In genomic region chr2:102367331-102367971, GRCh38 we compare ENCODE assay signal across 12 cellular contexts. TPM values are rescaled to one million over a fixed set of nuclear protein-coding genes. Genes with fewer than 3 reads are reported as not detected.
DNase-seq lines count a peak whose midpoint lies in the region; ATAC-seq and TF ChIP-seq lines count a peak whose summit lies in the region.
"Had no signal": no experiment of that assay in that cellular context is flagged by ENCODE, and none has a peak within 500 bp of the region (broad histone marks: within the 10 kb centered on the region; RNA-seq: fewer than 3 reads in every experiment).

No MANE protein-coding gene starts in this region.

- H3K4me3 Mint-ChIP-seq in activated T-cell treated with anti-CD3 and anti-CD28 coated beads, Interleukin-2, amount 50 U/mL, for 24 hours: peak overlapping the region; percentile 62
- H3K4me3 Mint-ChIP-seq in activated CD4-positive, alpha-beta T cell treated with anti-CD3 and anti-CD28 coated beads, Interleukin-2, amount 10 ng/mL, durations not matched to agents 7 days and 5 days: peak overlapping the region; percentile 59
- H3K4me3 Mint-ChIP-seq in stimulated activated naive CD8-positive, alpha-beta T cell treated with anti-CD3 and anti-CD28 coated beads, Interleukin-15, amount 100 ng/mL, for 72 hours: peak overlapping the region; percentile 56 to 78
- H3K4me3 Mint-ChIP-seq: brain had no signal

- no peak overlapping the region for H3K4me3 ChIP-seq in WERI-Rb-1 (ENCODE audit: low read depth, low read length)
- H3K4me3 ChIP-seq: heart left ventricle, MG63 had no signal

- no peak overlapping the region for H3K27ac ChIP-seq in WERI-Rb-1

- peak; percentile 50 for ATAC-seq in HG02870 (IDR thresholded peaks at IDR 0.05; ENCODE audit: unreplicated experiment)
- ATAC-seq in stimulated activated naive CD8-positive, alpha-beta T cell treated with anti-CD3 and anti-CD28 coated beads, Interleukin-15, amount 100 ng/mL, for 72 hours: peak; percentile 92
- ATAC-seq: heart left ventricle had no signal

- no peaks in the 10 kb centered on the region for H3K36me3 ChIP-seq in WERI-Rb-1
- H3K36me3 ChIP-seq: MG63 had no signal

- H3K27me3 ChIP-seq in WERI-Rb-1 (ENCODE audit: insufficient read depth, low read depth, severe bottlenecking): peaks cover 16% of the 10 kb centered on the region
- H3K27me3 ChIP-seq: heart left ventricle, MG63 had no signal

- H3K27me3 Mint-ChIP-seq in activated T-cell treated with anti-CD3 and anti-CD28 coated beads, Interleukin-2, amount 50 U/mL, for 24 hours: no peaks in the 10 kb centered on the region
- H3K27me3 Mint-ChIP-seq in activated CD4-positive, alpha-beta T cell treated with anti-CD3 and anti-CD28 coated beads, Interleukin-2, amount 10 ng/mL, durations not matched to agents 7 days and 5 days: no peaks in the 10 kb centered on the region
- H3K27me3 Mint-ChIP-seq in stimulated activated naive CD8-positive, alpha-beta T cell treated with anti-CD3 and anti-CD28 coated beads, Interleukin-15, amount 100 ng/mL, for 72 hours: no peaks in the 10 kb centered on the region

- peak overlapping the region; percentile 97 for H3K27ac Mint-ChIP-seq in activated T-cell treated with anti-CD3 and anti-CD28 coated beads, Interleukin-2, amount 50 U/mL, for 24 hours
- H3K27ac Mint-ChIP-seq in activated CD4-positive, alpha-beta T cell treated with anti-CD3 and anti-CD28 coated beads, Interleukin-2, amount 10 ng/mL, durations not matched to agents 7 days and 5 days: peak overlapping the region; percentile 82
- H3K27ac Mint-ChIP-seq in stimulated activated naive CD8-positive, alpha-beta T cell treated with anti-CD3 and anti-CD28 coated beads, Interleukin-15, amount 100 ng/mL, for 72 hours: peak overlapping the region; percentile 92 to 98
- H3K27ac Mint-ChIP-seq: brain had no signal

- DNase-seq in activated T-cell treated with anti-CD3 and anti-CD28 coated beads, Interleukin-2, amount 50 U/mL, for 24 hours: no peak
- no peak for DNase-seq in activated T-cell treated with anti-CD3 and anti-CD28 coated beads, Interleukin-2, amount 50 U/mL, for 48 hours
- peak; percentile 29 for DNase-seq in activated CD4-positive, alpha-beta T cell treated with anti-CD3 and anti-CD28 coated beads, Interleukin-2, amount 10 ng/mL, durations not matched to agents 7 days and 5 days
- DNase-seq in stimulated activated naive CD8-positive, alpha-beta T cell treated with anti-CD3 and anti-CD28 coated beads, Interleukin-15, amount 100 ng/mL, for 72 hours: peak; percentile 24 to 62
- DNase-seq in iPS-NIHi11 (ENCODE audit: low spot score) (no peak), GM19240 (ENCODE audit: insufficient read length, low spot score) (no peak), WERI-Rb-1 (no peak)
- DNase-seq: ACHN, heart left ventricle, MG63 had no signal

- peaks cover 85% of the 10 kb centered on the region for H3K4me1 Mint-ChIP-seq in activated T-cell treated with anti-CD3 and anti-CD28 coated beads, Interleukin-2, amount 50 U/mL, for 24 hours (ENCODE audit: low read depth)
- H3K4me1 Mint-ChIP-seq in activated CD4-positive, alpha-beta T cell treated with anti-CD3 and anti-CD28 coated beads, Interleukin-2, amount 10 ng/mL, durations not matched to agents 7 days and 5 days: peaks cover 48% of the 10 kb centered on the region
- H3K4me1 Mint-ChIP-seq in stimulated activated naive CD8-positive, alpha-beta T cell treated with anti-CD3 and anti-CD28 coated beads, Interleukin-15, amount 100 ng/mL, for 72 hours: peaks cover 89% of the 10 kb centered on the region
- H3K4me1 Mint-ChIP-seq: brain had no signal

- H3K9me3 Mint-ChIP-seq in activated T-cell treated with anti-CD3 and anti-CD28 coated beads, Interleukin-2, amount 50 U/mL, for 24 hours: peaks cover 42% of the 10 kb centered on the region
- peaks cover 42% of the 10 kb centered on the region for H3K9me3 Mint-ChIP-seq in activated CD4-positive, alpha-beta T cell treated with anti-CD3 and anti-CD28 coated beads, Interleukin-2, amount 10 ng/mL, durations not matched to agents 7 days and 5 days
- peaks cover 43 to 55% of the 10 kb centered on the region in 2 donors for H3K9me3 Mint-ChIP-seq in stimulated activated naive CD8-positive, alpha-beta T cell treated with anti-CD3 and anti-CD28 coated beads, Interleukin-15, amount 100 ng/mL, for 72 hours

- no peak for TF ChIP-seq CTCF in WERI-Rb-1 (IDR thresholded peaks at IDR 0.05; ENCODE audit: low read depth, low read length)

- POLR2A ChIA-PET in activated CD4-positive, alpha-beta T cell treated with anti-CD3 and anti-CD28 coated beads, Interleukin-2, amount 10 ng/mL, durations not matched to agents 7 days and 5 days (lab: Charles Lee): no interaction called here

- H3K36me3 Mint-ChIP-seq in activated T-cell treated with anti-CD3 and anti-CD28 coated beads, Interleukin-2, amount 50 U/mL, for 24 hours (ENCODE audit: low read depth): peaks cover 97% of the 10 kb centered on the region
- H3K36me3 Mint-ChIP-seq in activated CD4-positive, alpha-beta T cell treated with anti-CD3 and anti-CD28 coated beads, Interleukin-2, amount 10 ng/mL, durations not matched to agents 7 days and 5 days (ENCODE audit: low read depth): peaks cover 88% of the 10 kb centered on the region
- H3K36me3 Mint-ChIP-seq: brain had no signal

- H3K9me3 ChIP-seq in WERI-Rb-1 (ENCODE audit: severe bottlenecking): peaks cover 3% of the 10 kb centered on the region

- CTCF ChIA-PET in activated CD4-positive, alpha-beta T cell treated with anti-CD3 and anti-CD28 coated beads, Interleukin-2, amount 10 ng/mL, durations not matched to agents 7 days and 5 days (lab: Charles Lee): interaction anchor here (1.1 to 2.3 kb wide), 2 partner anchors 56 to 127 kb away, joined by 3 to 6 read pairs; no protein-coding TSS in a partner anchor

RNA-seq across cellular contexts. Expression of gene IL18R1, which starts 11.9 kb away (rescaled TPM):
- total RNA-seq in activated CD4-positive, alpha-beta T cell treated with anti-CD3 and anti-CD28 coated beads, Interleukin-2, amount 10 ng/mL, durations not matched to agents 7 days and 5 days: 10 to 100 TPM; 19.2 to 22.1 TPM

RNA-seq across cellular contexts. Expression of gene IL18RAP, which starts 55.5 kb away (rescaled TPM):
- 1 to 10 TPM; 3.8 TPM for total RNA-seq in activated CD4-positive, alpha-beta T cell treated with anti-CD3 and anti-CD28 coated beads, Interleukin-2, amount 10 ng/mL, durations not matched to agents 7 days and 5 days

RNA-seq across cellular contexts. Expression of gene IL1RL1, which starts 56.1 kb away (rescaled TPM):
- under 1 TPM in 1 of 2 experiments, not detected in 1; 0.12 TPM for total RNA-seq in activated CD4-positive, alpha-beta T cell treated with anti-CD3 and anti-CD28 coated beads, Interleukin-2, amount 10 ng/mL, durations not matched to agents 7 days and 5 days

Comparison
In these comparisons a context has a peak if more than half of its experiments do, and no peak if none do; other contexts are left out.
1. DNase-seq: peak in activated CD4-positive, alpha-beta T cell treated with anti-CD3 and anti-CD28 coated beads, Interleukin-2, amount 10 ng/mL, durations not matched to agents 7 days and 5 days (single experiment) and stimulated activated naive CD8-positive, alpha-beta T cell treated with anti-CD3 and anti-CD28 coated beads, Interleukin-15, amount 100 ng/mL, for 72 hours (2 of 2); none in activated T-cell treated with anti-CD3 and anti-CD28 coated beads, Interleukin-2, amount 50 U/mL, for 24 hours (single experiment), activated T-cell treated with anti-CD3 and anti-CD28 coated beads, Interleukin-2, amount 50 U/mL, for 48 hours (0 of 2), iPS-NIHi11 (single experiment), GM19240 (single experiment) and WERI-Rb-1 (single experiment).
2. Peak in every context shown above with its lines, with median percentiles within 50 percentile points of each other: H3K27ac Mint-ChIP-seq and H3K4me3 Mint-ChIP-seq.